Comparison of ENCODE assay signal across 8 cellular contexts in genomic region chr10:4942931-4943330, GRCh38. TPM values are rescaled to one million over a fixed set of nuclear protein-coding genes. Genes with fewer than 3 reads are reported as not detected.
A peak's percentile ranks its signal among the peaks of the same experiment; 100 is the strongest.
DNase-seq lines count a peak whose midpoint lies in the region; TF ChIP-seq lines count a peak whose summit lies in the region.
"Not testable (repeated sequence)": the region's sequence is repeated elsewhere in the genome, so short reads cannot be mapped to it uniquely, and the experiment has no call there.

No MANE protein-coding gene starts in this region.

- not testable (repeated sequence) for TF ChIP-seq POLR2A in thyroid gland (IDR thresholded peaks at IDR 0.05)

- not testable (repeated sequence) for H2AFZ ChIP-seq in osteoblast (ENCODE audit: low read length)

- not testable (repeated sequence) for TF ChIP-seq CTCF in HFF-Myc (IDR thresholded peaks at IDR 0.05; ENCODE audit: low read depth, low read length, missing control alignments); fibroblast of the aortic adventitia (IDR thresholded peaks at IDR 0.05; ENCODE audit: insufficient read depth, low read length)
- TF ChIP-seq CTCF in cardiac fibroblast (IDR thresholded peaks at IDR 0.05; ENCODE audit: low read depth, low read length) (peak; percentile 10), kidney epithelial cell (IDR thresholded peaks at IDR 0.05; ENCODE audit: insufficient read depth, low read length, poor library complexity, severe bottlenecking) (peak; percentile 20), osteoblast (IDR thresholded peaks at IDR 0.05; ENCODE audit: extremely low read depth, low read depth, low read length) (peak; percentile 21), thyroid gland (IDR thresholded peaks at IDR 0.05) (peak in 2 of 6 experiments; percentile 11 to 14)

- H3K4me1 ChIP-seq in SJCRH30, result peaks cover 18% of the 10 kb centered on the region
- H3K4me1 ChIP-seq in osteoblast (ENCODE audit: insufficient read depth, low read length), result peaks cover 62% of the 10 kb centered on the region
- peaks cover 60 to 83% of the 10 kb centered on the region in 2 donors for H3K4me1 ChIP-seq in thyroid gland

- H3K4me2 ChIP-seq in osteoblast (ENCODE audit: insufficient read depth, low read length), result peak overlapping the region; percentile 47

- not testable (repeated sequence) for H3K79me2 ChIP-seq in osteoblast (ENCODE audit: insufficient read depth, low read length)

- not testable (repeated sequence) for H3K36me3 ChIP-seq in SJCRH30; kidney epithelial cell (ENCODE audit: control insufficient read depth, insufficient read depth, low read length); osteoblast (ENCODE audit: insufficient read depth, low read length); thyroid gland

- not testable (repeated sequence) for H3K9me3 ChIP-seq in SJCRH30 (replicated peaks); osteoblast (ENCODE audit: low read depth, low read length); thyroid gland

- H3K4me3 ChIP-seq in HFF-Myc (replicated peaks; ENCODE audit: low read depth, low read length); SJCRH30; cardiac fibroblast (replicated peaks in 1 of 2; ENCODE audit: low read depth in 2 of 2, low read length in 2 of 2); fibroblast of the aortic adventitia (ENCODE audit: low read depth, low read length); kidney epithelial cell (ENCODE audit: low read depth, low read length); osteoblast (ENCODE audit: insufficient read depth, low read length); thyroid gland (replicated peaks in 1 of 3): not testable (repeated sequence)

- H3K27ac ChIP-seq in SJCRH30, result peak overlapping the region; percentile 67
- peak overlapping the region; percentile 82 for H3K27ac ChIP-seq in osteoblast (ENCODE audit: low read depth, low read length)
- H3K27ac ChIP-seq in thyroid gland, result peak overlapping the region; percentile 83 to 99 (median 98)

- intact Hi-C loops in thyroid gland (cut with DNase I), result not testable (repeated sequence)

- peak; percentile 52 for DNase-seq in AG08396 (ENCODE audit: low spot score)
- DNase-seq in HFF-Myc (ENCODE audit: extremely low read depth, low read depth), result peak; percentile 9
- peak; percentile 30 to 38 for DNase-seq in SJCRH30
- peak; percentile 74 to 86 for DNase-seq in cardiac fibroblast (ENCODE audit: low read depth in 2 of 2)
- DNase-seq in fibroblast of the aortic adventitia (ENCODE audit: low read depth), result peak; percentile 86
- DNase-seq in kidney epithelial cell (ENCODE audit: low read depth), result not testable (repeated sequence)
- peak; percentile 10 for DNase-seq in osteoblast (ENCODE audit: insufficient read length, low spot score, missing footprints)
- peak in 1 of 2 donors; percentile 46 for DNase-seq in thyroid gland

- not testable (repeated sequence) for H4K20me1 ChIP-seq in osteoblast (ENCODE audit: insufficient read depth, low read length)

- H3K27me3 ChIP-seq in SJCRH30; kidney epithelial cell (ENCODE audit: control insufficient read depth, insufficient read depth, low read length); osteoblast (ENCODE audit: insufficient read depth, low read length); thyroid gland: not testable (repeated sequence)

- whole genome bisulfite sequencing in thyroid gland, 2 donors, result 68 to 77% methylated on average over 2 of the region's 2 CpGs

RNA-seq across cellular contexts. Expression of gene AKR1C1, which starts 20.3 kb away (rescaled TPM):
- 2.7 and 3.6 TPM in 2 replicates for total RNA-seq in SJCRH30 (2014; rRNA removed; shearing (Covaris generic))
- total RNA-seq in fibroblast of the aortic adventitia (ENCODE audit: low replicate concordance) (116 and 355 TPM in 2 replicates), kidney epithelial cell (1.2 and 1.5 TPM in 2 replicates), osteoblast (108 and 140 TPM in 2 replicates), thyroid gland (100 to 1,000 TPM in 3 of 4 donors, 10 to 100 TPM in 1; 73.8 to 132 (median 121) TPM)

Comparison
In these comparisons a context has a peak if more than half of its experiments do, and no peak if none do; other contexts are left out.
1. RNA of gene AKR1C1, which starts 20.3 kb away (total RNA-seq): 116 to 355 TPM in fibroblast of the aortic adventitia, 108 to 140 TPM in osteoblast and 73.8 to 132 TPM in thyroid gland; 2.7 to 3.6 TPM in SJCRH30 and 1.2 to 1.5 TPM in kidney epithelial cell; every median in the first group is over 10 times any median in the second.
2. Peak in every context shown above with its lines, with median percentiles within 50 percentile points of each other: H3K27ac ChIP-seq.